ENCODE assay signal across 9 cellular contexts in genomic region chr13:60174113-60174512, GRCh38.
"Had no signal": no experiment of that assay in that cellular context is flagged by ENCODE, and none has a peak within 500 bp of the region (broad histone marks: within the 10 kb centered on the region; RNA-seq: fewer than 3 reads in every experiment).

No MANE protein-coding gene starts in this region.

- H3K4me3 Mint-ChIP-seq: HFFc6 had no signal

- H3K4me2 ChIP-seq: KMS-11 had no signal

- FAIRE-seq: HTR-8/SVneo had no signal

- DNase-seq: GM23248, H7, HFFc6, Karpas-422, KBM-7 had no signal

- ATAC-seq: HCT116 had no signal

- H2AFZ ChIP-seq: GM23248 had no signal

- H3K27ac ChIP-seq: GM23248, KMS-11 had no signal

- H3K36me3 ChIP-seq: HAP-1 had no signal

- H3K9ac ChIP-seq: GM23248, KMS-11 had no signal

- H3K9me3 Mint-ChIP-seq: HFFc6 had no signal

- H3K27ac Mint-ChIP-seq: HFFc6 had no signal

- H3K9me3 ChIP-seq: HAP-1 had no signal

- H3K4me3 ChIP-seq: GM23248, HAP-1 had no signal
